In genomic region chr11:44990665-44991064, GRCh38 we compare ENCODE assay signal across 1 cellular context.
TF ChIP-seq lines count a peak whose summit lies in the region.

No MANE protein-coding gene starts in this region.

TF ChIP-seq in H1, 55 proteins besides CTCF, POLR2A, EP300 and RAD21:
- TF ChIP-seq, protein P1, sequence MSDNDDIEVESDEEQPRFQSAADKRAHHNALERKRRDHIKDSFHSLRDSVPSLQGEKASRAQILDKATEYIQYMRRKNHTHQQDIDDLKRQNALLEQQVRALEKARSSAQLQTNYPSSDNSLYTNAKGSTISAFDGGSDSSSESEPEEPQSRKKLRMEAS (IDR thresholded peaks at IDR 0.05): no peak
- TF ChIP-seq TCF12 (IDR thresholded peaks at IDR 0.05; ENCODE audit: low read depth, low read length): no peak
- no peak for TF ChIP-seq SP4 (IDR thresholded peaks at IDR 0.05; ENCODE audit: low read length)
- TF ChIP-seq CHD1 (IDR thresholded peaks at IDR 0.05; ENCODE audit: low read depth, low read length): no peak
- TF ChIP-seq CREB1 (IDR thresholded peaks at IDR 0.05): no peak
- TF ChIP-seq BRCA1 (IDR thresholded peaks at IDR 0.05; ENCODE audit: low read depth, low read length): no peak
- no peak for TF ChIP-seq POU5F1 (IDR thresholded peaks at IDR 0.05; ENCODE audit: low read depth, low read length)
- no peak for TF ChIP-seq HDAC6 (IDR thresholded peaks at IDR 0.05; ENCODE audit: low read depth, low read length)
- no peak for TF ChIP-seq SP2 (IDR thresholded peaks at IDR 0.05; ENCODE audit: low read length)
- no peak for TF ChIP-seq RFX5 (IDR thresholded peaks at IDR 0.05; ENCODE audit: borderline replicate concordance, low read depth, low read length)
- no peak for TF ChIP-seq KDM4A (IDR thresholded peaks at IDR 0.05; ENCODE audit: low read depth, low read length, severe bottlenecking)
- TF ChIP-seq CTBP2 (IDR thresholded peaks at IDR 0.05; ENCODE audit: borderline replicate concordance, insufficient read depth, insufficient read length, low read length): no peak
- no peak for TF ChIP-seq SIN3A (conservative IDR thresholded peaks at IDR 0.05 in 1 of 2, IDR thresholded peaks at IDR 0.05 in 1 of 2; ENCODE audit: low read depth in 1 of 2, low read length in 2 of 2)
- no peak for TF ChIP-seq SP1 (IDR thresholded peaks at IDR 0.05; ENCODE audit: low read depth, low read length)
TF ChIP-seq in H1: peak in this region for 0.
